Comparison of ENCODE assay signal across 9 cellular contexts in genomic region chr20:62832951-62833391, GRCh38. TPM values are rescaled to one million over a fixed set of nuclear protein-coding genes. Genes with fewer than 3 reads are reported as not detected.
DNase-seq lines count a peak whose midpoint lies in the region; ATAC-seq and TF ChIP-seq lines count a peak whose summit lies in the region.
"Had no signal": no experiment of that assay in that cellular context is flagged by ENCODE, and none has a peak within 500 bp of the region (broad histone marks: within the 10 kb centered on the region; RNA-seq: fewer than 3 reads in every experiment).

No MANE protein-coding gene starts in this region.

- H3K79me2 ChIP-seq in OCI-LY3 (ENCODE audit: low read length) = no peaks in the 10 kb centered on the region

- TF ChIP-seq CTCF in CD4-positive, alpha-beta T cell (IDR thresholded peaks at IDR 0.05) = no peak
- no peak for TF ChIP-seq CTCF in OCI-LY3 (IDR thresholded peaks at IDR 0.05; ENCODE audit: low read depth, low read length)

- no peak overlapping the region for H3K27ac ChIP-seq in CD4-positive, alpha-beta T cell (ENCODE audit: low read depth, low read length)
- H3K27ac ChIP-seq in OCI-LY3 (ENCODE audit: low read length) = peak overlapping the region; percentile 80

- no peaks in the 10 kb centered on the region for H4K20me1 ChIP-seq in OCI-LY3 (ENCODE audit: insufficient read depth, low read length)

- H3K4me1 ChIP-seq in OCI-LY3 (ENCODE audit: low read length) = peaks cover 42% of the 10 kb centered on the region

- no peak for DNase-seq in CD4-positive, alpha-beta T cell
- DNase-seq in left lobe of liver (ENCODE audit: low spot score) (peak; percentile 95), COLO829 (ENCODE audit: low spot score) (no peak), globus pallidus (ENCODE audit: low spot score) (no peak), GM19240 (ENCODE audit: insufficient read length, low spot score) (no peak)

- peak overlapping the region; percentile 93 for H3K4me2 ChIP-seq in OCI-LY3 (ENCODE audit: low read length)

- no peaks in the 10 kb centered on the region for H3K27me3 ChIP-seq in CD4-positive, alpha-beta T cell (ENCODE audit: control insufficient read depth, insufficient read depth, low read length)
- no peaks in the 10 kb centered on the region for H3K27me3 ChIP-seq in OCI-LY3 (ENCODE audit: low read depth, low read length)

- peak; percentile 17 for ATAC-seq in CD4-positive, alpha-beta T cell (ENCODE audit: poor library complexity)
- ATAC-seq in GM21737 (IDR thresholded peaks at IDR 0.05; ENCODE audit: unreplicated experiment) (peak; percentile 16), left lobe of liver (peak; percentile 71), GM21381 (IDR thresholded peaks at IDR 0.05; ENCODE audit: unreplicated experiment) (no peak)

- intact Hi-C loops in CD4-positive, alpha-beta T cell (cut with DNase I, micrococcal nuclease) = no loop called here

- H2AFZ ChIP-seq in OCI-LY3 (ENCODE audit: low read depth, low read length) = peak overlapping the region; percentile 0; the same call in 1 of the 2 replicates

- peak overlapping the region; percentile 81 for H3K4me3 ChIP-seq in OCI-LY3 (ENCODE audit: low read length)

- H3K9ac ChIP-seq in OCI-LY3 (ENCODE audit: low read length) = peak overlapping the region; percentile 73

- no peaks in the 10 kb centered on the region for H3K9me3 ChIP-seq in CD4-positive, alpha-beta T cell (ENCODE audit: control insufficient read depth, low read length)
- no peaks in the 10 kb centered on the region for H3K9me3 ChIP-seq in OCI-LY3 (ENCODE audit: insufficient read depth, low read length)

- no peak overlapping the region for H3K4me3 Mint-ChIP-seq in CD4-positive, alpha-beta T cell

- H3K27ac Mint-ChIP-seq in CD4-positive, alpha-beta T cell = no peak overlapping the region

- peaks cover 14% of the 10 kb centered on the region for H3K36me3 ChIP-seq in OCI-LY3 (replicated peaks; ENCODE audit: low read depth, low read length)

- CTCF ChIA-PET in CD4-positive, alpha-beta T cell (lab: Charles Lee) = no interaction called here

- H3K4me1 Mint-ChIP-seq in CD4-positive, alpha-beta T cell (ENCODE audit: low read depth) = peaks cover 14% of the 10 kb centered on the region

- H3K27me3 Mint-ChIP-seq in CD4-positive, alpha-beta T cell = no peaks in the 10 kb centered on the region

- H3K36me3 Mint-ChIP-seq in CD4-positive, alpha-beta T cell (ENCODE audit: low read depth) = no peaks in the 10 kb centered on the region

- no peaks in the 10 kb centered on the region for H3K9me3 Mint-ChIP-seq in CD4-positive, alpha-beta T cell

- POLR2A ChIA-PET in CD4-positive, alpha-beta T cell (lab: Charles Lee) = no interaction called here

RNA-seq across cellular contexts. Expression of gene COL9A3, which starts 16.1 kb away (rescaled TPM):
- total RNA-seq in CD4-positive, alpha-beta T cell = not detected
- 4.0 TPM for total RNA-seq in left lobe of liver
- total RNA-seq: mononuclear cell had no signal

RNA-seq across cellular contexts. Expression of gene OGFR, which starts 28.3 kb away (rescaled TPM):
- total RNA-seq in CD4-positive, alpha-beta T cell = 10 to 100 TPM; 54.5 to 56.0 TPM
- total RNA-seq in left lobe of liver = 49.5 TPM

RNA-seq across cellular contexts. Expression of gene TCFL5, which starts 28.7 kb away (rescaled TPM):
- total RNA-seq in CD4-positive, alpha-beta T cell = 1 to 10 TPM; 5.9 to 6.3 TPM
- 6.2 TPM for total RNA-seq in left lobe of liver

RNA-seq across cellular contexts. Expression of gene MRGBP, which starts 36.7 kb away (rescaled TPM):
- total RNA-seq in CD4-positive, alpha-beta T cell = 1 to 10 TPM; 7.4 to 7.9 TPM
- total RNA-seq in left lobe of liver = 5.5 TPM
